11 cellular contexts compared by ENCODE assay signal in the genomic region with DNA sequence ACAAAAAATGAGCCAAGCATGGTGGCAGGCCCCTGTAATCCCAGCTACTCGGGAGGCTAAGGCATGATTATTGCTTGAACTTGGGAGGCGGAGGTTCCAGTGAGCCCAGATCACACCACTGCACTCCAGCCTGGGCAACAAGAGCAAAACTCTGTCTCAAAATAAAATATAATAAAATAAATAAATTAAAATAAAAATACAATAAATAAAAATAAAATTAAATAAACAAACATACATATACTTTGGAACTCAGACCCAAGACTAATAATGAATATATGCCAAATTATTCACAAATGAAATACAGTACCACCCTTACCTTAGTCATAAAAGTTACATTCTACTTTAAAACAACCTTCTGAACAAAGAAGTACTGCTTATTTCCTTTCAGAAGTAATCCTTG.
"Had no signal": no experiment of that assay in that cellular context is flagged by ENCODE, and none has a peak within 500 bp of the region (broad histone marks: within the 10 kb centered on the region; RNA-seq: fewer than 3 reads in every experiment).

No MANE protein-coding gene starts in this region.

- H3K4me3 ChIP-seq: GM23248, GM23338, HAP-1 had no signal

- DNase-seq: GM23248, GOT3, H7, H9, HCEC 1CT, HFFc6 had no signal

- H3K4me2 ChIP-seq: GM23338 had no signal

- H3K36me3 ChIP-seq: HAP-1 had no signal

- ATAC-seq: GM23338, HCT116 had no signal

- H3K27ac ChIP-seq: GM23248 had no signal

- H2AFZ ChIP-seq: GM23248, GM23338 had no signal

- H3K4me3 Mint-ChIP-seq: GM23338, H9, HFFc6 had no signal

- H3K4me1 Mint-ChIP-seq: GM23338, H9 had no signal

- FAIRE-seq: H1, H54 had no signal

- H3K9me3 Mint-ChIP-seq: HFFc6 had no signal

- H3K27ac Mint-ChIP-seq: GM23338, H9, HFFc6 had no signal

- H3K9me3 ChIP-seq: HAP-1 had no signal
